9 cellular contexts compared by ENCODE assay signal in the genomic region with DNA sequence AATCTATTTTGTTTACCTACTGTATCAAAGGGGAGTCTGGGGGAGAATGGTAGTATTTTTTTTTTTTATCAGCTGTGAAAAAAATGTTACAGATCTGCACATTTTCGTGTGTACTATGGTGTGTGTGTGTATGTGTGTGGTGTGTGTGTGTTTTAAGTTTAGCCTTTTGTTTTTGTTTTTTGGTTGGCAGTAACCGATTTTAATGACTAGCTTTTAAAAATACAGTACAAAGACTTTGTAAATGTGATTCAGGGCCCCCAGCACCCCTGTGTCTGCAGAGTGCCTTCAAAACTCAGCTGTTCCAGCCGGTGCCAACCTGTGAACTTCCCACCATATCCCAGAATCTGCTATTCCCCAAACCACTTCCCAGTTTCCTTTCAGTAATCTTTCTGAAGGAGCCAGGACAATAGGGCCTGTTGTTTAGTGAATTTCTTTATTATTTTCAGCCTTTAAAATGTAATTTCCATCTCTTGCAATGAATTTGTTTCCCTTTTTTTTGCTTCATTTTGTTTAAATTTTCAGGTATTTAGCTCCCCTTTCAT. TPM values are rescaled to one million over a fixed set of nuclear protein-coding genes. Genes with fewer than 3 reads are reported as not detected.
DNase-seq lines count a peak whose midpoint lies in the region; ATAC-seq and TF ChIP-seq lines count a peak whose summit lies in the region.
"Had no signal": no experiment of that assay in that cellular context is flagged by ENCODE, and none has a peak within 500 bp of the region (broad histone marks: within the 10 kb centered on the region; RNA-seq: fewer than 3 reads in every experiment).

No MANE protein-coding gene starts in this region.

- no peak for TF ChIP-seq POLR2A in erythroblast (IDR thresholded peaks at IDR 0.05; ENCODE audit: low read length)

- no peaks in the 10 kb centered on the region for H3K27me3 Mint-ChIP-seq in naive thymus-derived CD4-positive, alpha-beta T cell

- H3K36me3 ChIP-seq in Karpas-422 (ENCODE audit: insufficient read depth, low read length), result no peaks in the 10 kb centered on the region
- H3K36me3 ChIP-seq in naive thymus-derived CD4-positive, alpha-beta T cell (ENCODE audit: control insufficient read depth in 2 of 3, insufficient read depth in 3 of 3, low read length in 3 of 3), result peaks cover 0 to 8% (median 0%) of the 10 kb centered on the region in 3 experiments

- peaks cover 36% of the 10 kb centered on the region for H3K79me2 ChIP-seq in Karpas-422 (ENCODE audit: low read length)

- H3K4me2 ChIP-seq in Karpas-422 (ENCODE audit: low read depth, low read length, poor library complexity, severe bottlenecking), result peak overlapping the region; percentile 76

- H3K36me3 Mint-ChIP-seq in naive thymus-derived CD4-positive, alpha-beta T cell, result peaks cover 0 to 32% (median 0%) of the 10 kb centered on the region in 5 donors

- H3K27ac Mint-ChIP-seq in naive thymus-derived CD4-positive, alpha-beta T cell, result peak overlapping the region; percentile 58 to 95 (median 90)

- no peaks in the 10 kb centered on the region for H3K9me3 ChIP-seq in Karpas-422 (ENCODE audit: low read length)
- H3K9me3 ChIP-seq in naive thymus-derived CD4-positive, alpha-beta T cell (ENCODE audit: control insufficient read depth in 2 of 3, low read length in 3 of 3), result no peaks in the 10 kb centered on the region

- H3K4me1 Mint-ChIP-seq in naive thymus-derived CD4-positive, alpha-beta T cell, result peaks cover 36 to 63% (median 59%) of the 10 kb centered on the region in 7 donors

- POLR2A ChIA-PET in naive thymus-derived CD4-positive, alpha-beta T cell (lab: Charles Lee), result interaction anchor here (1.0 to 4.9 kb wide), 7 partner anchors 8 to 460 kb away, joined by 3 to 38 read pairs (median 14); no protein-coding TSS in a partner anchor

- no peak overlapping the region for H2AFZ ChIP-seq in Karpas-422 (ENCODE audit: low read length)

- DNase-seq in AG10803 (ENCODE audit: low read depth) (no peak), Karpas-422 (no peak), coronary artery (ENCODE audit: low spot score) (no peak), pons (ENCODE audit: low spot score) (no peak), erythroblast (lab: John Stamatoyannopoulos, UW) (no peak), caudate nucleus (lab: John Stamatoyannopoulos, UW) (no peak)
- peak in 1 of 9 donors; percentile 12 for DNase-seq in naive thymus-derived CD4-positive, alpha-beta T cell
- DNase-seq: hippocampal formation had no signal

- H3K4me3 ChIP-seq in AG10803 (ENCODE audit: low read length), result peak overlapping the region; percentile 96
- peak overlapping the region; percentile 85 for H3K4me3 ChIP-seq in Karpas-422 (ENCODE audit: low read length)
- peak overlapping the region; percentile 99 for H3K4me3 ChIP-seq in coronary artery
- H3K4me3 ChIP-seq in naive thymus-derived CD4-positive, alpha-beta T cell (ENCODE audit: low read length), result peak overlapping the region; percentile 97

- TF ChIP-seq CTCF in AG10803 (conservative IDR thresholded peaks at IDR 0.05; ENCODE audit: low read length) (no peak), coronary artery (IDR thresholded peaks at IDR 0.05) (no peak)

- peak overlapping the region; percentile 82 for H3K9ac ChIP-seq in Karpas-422 (ENCODE audit: low read length)

- no peaks in the 10 kb centered on the region for H3K27me3 ChIP-seq in Karpas-422 (ENCODE audit: low read length)
- no peaks in the 10 kb centered on the region for H3K27me3 ChIP-seq in naive thymus-derived CD4-positive, alpha-beta T cell (ENCODE audit: control insufficient read depth in 2 of 2, insufficient read depth in 2 of 2, low read length in 2 of 2)

- intact Hi-C loops in naive thymus-derived CD4-positive, alpha-beta T cell (cut with micrococcal nuclease), result loop anchor here (1.0 to 10.0 kb wide), 9 partner anchors 238 to 1959 kb away; partner anchors contain the start of genes DHX36 (in 1 of the 2) and GPR171 (in 1 of the 2)

- H3K9me2 ChIP-seq in Karpas-422 (replicated peaks; ENCODE audit: insufficient read depth, low read length), result no peaks in the 10 kb centered on the region

- peak overlapping the region; percentile 95 to 100 (median 98) for H3K4me3 Mint-ChIP-seq in naive thymus-derived CD4-positive, alpha-beta T cell

- CTCF ChIA-PET in naive thymus-derived CD4-positive, alpha-beta T cell (lab: Charles Lee), result interaction anchor here (0.5 to 3.4 kb wide), 11 partner anchors 7 to 1937 kb away, joined by 3 to 31 read pairs (median 4); no protein-coding TSS in a partner anchor

- H3K9me3 Mint-ChIP-seq in naive thymus-derived CD4-positive, alpha-beta T cell, result no peaks in the 10 kb centered on the region

- H3K4me1 ChIP-seq in Karpas-422 (ENCODE audit: low read length), result peaks cover 22% of the 10 kb centered on the region
- peaks cover 26 to 36% of the 10 kb centered on the region in 2 donors for H3K4me1 ChIP-seq in naive thymus-derived CD4-positive, alpha-beta T cell (ENCODE audit: control insufficient read depth in 2 of 2, insufficient read depth in 2 of 2, low read length in 2 of 2)

- peaks cover 3% of the 10 kb centered on the region; the same call in 1 of the 2 replicates for H4K20me1 ChIP-seq in Karpas-422 (ENCODE audit: insufficient read depth, low read depth, low read length)

- ATAC-seq in naive thymus-derived CD4-positive, alpha-beta T cell, result no peak
- no peak for ATAC-seq in HG03196 (IDR thresholded peaks at IDR 0.05; ENCODE audit: unreplicated experiment)

- H3K27ac ChIP-seq in Karpas-422 (ENCODE audit: low read length) (no peak overlapping the region), coronary artery (peak overlapping the region in 1 of 2 donors; percentile 25), caudate nucleus (ENCODE audit: low read depth, low read length) (no peak overlapping the region)
- peak overlapping the region; percentile 81 for H3K27ac ChIP-seq in naive thymus-derived CD4-positive, alpha-beta T cell (ENCODE audit: low read depth, low read length)

RNA-seq across cellular contexts. Expression of gene RAP2B, which starts 2.1 kb away (rescaled TPM):
- total RNA-seq in Karpas-422 (2014; rRNA removed; shearing (Covaris generic); ENCODE audit: low replicate concordance), result 7.1 and 7.2 TPM in 2 replicates
- total RNA-seq in naive thymus-derived CD4-positive, alpha-beta T cell, result 10 to 100 TPM; 16.8 to 30.3 (median 27.4) TPM
- 10 to 100 TPM; 10.6 to 11.0 TPM for polyA plus RNA-seq in naive thymus-derived CD4-positive, alpha-beta T cell
